In the genomic region with DNA sequence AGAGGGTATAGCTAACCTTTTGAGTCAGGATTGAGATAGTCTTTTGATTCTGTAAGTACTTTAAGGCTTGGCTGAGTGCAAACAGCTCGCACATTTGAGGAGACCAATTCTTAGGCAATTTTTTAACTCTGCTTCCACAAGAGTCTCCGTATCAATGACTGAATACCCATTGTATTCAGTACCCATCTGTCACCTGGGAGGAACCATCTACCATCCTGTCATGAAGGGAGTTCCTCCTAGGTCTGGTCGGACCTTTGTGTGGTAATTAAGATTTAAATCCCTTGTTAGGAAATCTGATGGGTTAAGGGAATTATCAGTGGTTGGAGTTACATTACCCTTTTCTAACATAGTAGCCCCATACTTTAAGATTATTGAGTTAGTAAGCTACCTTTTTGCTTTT, we compare ENCODE assay signal across 8 cellular contexts. TPM values are rescaled to one million over a fixed set of nuclear protein-coding genes. Genes with fewer than 3 reads are reported as not detected.
"Had no signal": no experiment of that assay in that cellular context is flagged by ENCODE, and none has a peak within 500 bp of the region (broad histone marks: within the 10 kb centered on the region; RNA-seq: fewer than 3 reads in every experiment).

No MANE protein-coding gene starts in this region.

RNA-seq across cellular contexts. Expression of a gene that starts 30.3 kb away (rescaled TPM):
- total RNA-seq: activated naive CD4-positive, alpha-beta T cell treated with anti-CD3 and anti-CD28 coated beads for 36 hours; activated naive CD4-positive, alpha-beta T cell treated with anti-CD3 and anti-CD28 coated beads, Interleukin-2, amount 50 U/mL, for 72 hours; activated naive CD8-positive, alpha-beta T cell treated with anti-CD3 and anti-CD28 coated beads for 36 hours; activated naive CD8-positive, alpha-beta T cell treated with anti-CD3 and anti-CD28 coated beads, Interleukin-2, amount 10 ng/mL, durations not matched to agents 7 days and 5 days; activated T-cell treated with anti-CD3 and anti-CD28 coated beads, Interleukin-2, amount 50 U/mL, for 4 hours; activated T-cell treated with anti-CD3 and anti-CD28 coated beads, Interleukin-2, amount 50 U/mL, for 72 hours; activated T-helper 1 cell treated with anti-CD3 and anti-CD28 coated beads, Interleukin-12 subunit alpha, Interleukin-12 subunit beta, Interleukin-2, Interleukin-4 antibody, amounts not matched to agents 30 ng/mL and 10 ng/mL and 1 ng/mL, durations not matched to agents 14 hours and 24 hours and 36 hours; activated T-helper 17 cell treated with anti-CD3 and anti-CD28 coated beads, Interleukin-2, amount 50 U/mL, for 72 hours had no signal
